ENCODE assay signal across 15 cellular contexts in the genomic region with DNA sequence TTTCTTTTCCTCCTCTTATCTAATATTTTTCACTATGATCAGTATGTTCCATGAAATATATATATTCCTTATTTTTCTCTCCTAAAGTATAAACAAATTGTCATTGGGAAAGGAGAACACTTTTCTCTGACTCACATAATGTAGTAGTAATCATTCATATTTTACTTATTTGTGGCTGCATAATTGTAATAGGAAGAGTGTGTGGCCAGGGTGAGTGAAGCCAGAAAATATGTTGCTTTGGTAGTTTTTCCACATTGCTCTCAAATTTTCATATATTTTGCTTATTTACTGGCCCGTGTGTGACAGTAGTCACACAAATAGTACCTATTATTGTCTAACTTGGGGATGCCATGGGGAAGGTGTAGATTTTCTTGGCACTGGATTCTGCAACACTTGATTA.
"Had no signal": no experiment of that assay in that cellular context is flagged by ENCODE, and none has a peak within 500 bp of the region (broad histone marks: within the 10 kb centered on the region; RNA-seq: fewer than 3 reads in every experiment).

No MANE protein-coding gene starts in this region.

- H3K4me1 ChIP-seq: ascending aorta, psoas muscle, right lobe of liver, spleen, suprapubic skin, upper lobe of right lung had no signal

- ATAC-seq: left cardiac atrium, psoas muscle, right lobe of liver, upper lobe of right lung had no signal

- H3K27me3 ChIP-seq: ascending aorta, cardiac muscle cell, right lobe of liver, spleen, suprapubic skin, upper lobe of right lung had no signal

- H3K4me3 Mint-ChIP-seq: neural crest cell; stimulated activated naive CD8-positive, alpha-beta T cell treated with anti-CD3 and anti-CD28 coated beads, Interleukin-15, Interleukin-2, amounts not matched to agents 100 ng/mL and 50 ng/mL, for 24 hours had no signal

- DNase-seq: activated CD4-positive, CD25-positive, alpha-beta regulatory T cell treated with anti-CD3 and anti-CD28 coated beads, Interleukin-2, amount 50 U/mL, for 72 hours; activated naive CD4-positive, alpha-beta T cell; activated T-cell treated with anti-CD3 and anti-CD28 coated beads for 4 hours; left cardiac atrium; midbrain; psoas muscle; right lobe of liver; spleen; upper lobe of right lung had no signal

- H3K27ac ChIP-seq: ascending aorta, cardiac muscle cell, psoas muscle, right lobe of liver, spleen, suprapubic skin, upper lobe of right lung had no signal

- H3K27me3 Mint-ChIP-seq: stimulated activated naive CD8-positive, alpha-beta T cell treated with anti-CD3 and anti-CD28 coated beads, Interleukin-15, Interleukin-2, amounts not matched to agents 100 ng/mL and 50 ng/mL, for 24 hours had no signal

- H3K9me3 Mint-ChIP-seq: neural crest cell; stimulated activated naive CD8-positive, alpha-beta T cell treated with anti-CD3 and anti-CD28 coated beads, Interleukin-15, Interleukin-2, amounts not matched to agents 100 ng/mL and 50 ng/mL, for 24 hours had no signal

- H3K36me3 ChIP-seq: cardiac muscle cell, right lobe of liver, spleen, upper lobe of right lung had no signal

- H3K27ac Mint-ChIP-seq: stimulated activated naive CD8-positive, alpha-beta T cell treated with anti-CD3 and anti-CD28 coated beads, Interleukin-15, Interleukin-2, amounts not matched to agents 100 ng/mL and 50 ng/mL, for 24 hours had no signal

- H3K9me3 ChIP-seq: ascending aorta, psoas muscle, right lobe of liver, spleen, suprapubic skin, upper lobe of right lung had no signal

- H3K4me3 ChIP-seq: ascending aorta, cardiac muscle cell, lung, psoas muscle, right lobe of liver, spleen, suprapubic skin, upper lobe of right lung had no signal
